In the genomic region with DNA sequence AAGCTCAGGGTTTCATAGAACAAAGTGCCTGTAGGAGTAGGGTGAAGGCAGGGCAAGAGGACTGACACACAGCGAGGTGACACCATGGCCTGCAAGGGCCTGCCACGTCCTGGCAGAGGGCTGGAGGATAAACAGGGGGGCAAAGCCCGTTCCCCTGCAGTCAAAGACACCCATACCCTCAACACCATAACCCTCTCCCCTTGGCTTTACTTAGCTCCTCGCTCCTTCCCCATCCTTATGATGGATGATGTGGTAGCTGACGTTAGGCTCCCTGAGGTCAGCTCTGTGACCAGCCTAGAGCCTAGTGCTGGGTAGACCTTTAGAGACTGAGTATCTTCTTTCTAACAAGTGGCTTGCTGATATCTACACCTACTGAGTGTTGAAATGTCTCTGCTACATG, we compare ENCODE assay signal across 7 cellular contexts.
"Had no signal": no experiment of that assay in that cellular context is flagged by ENCODE, and none has a peak within 500 bp of the region (broad histone marks: within the 10 kb centered on the region; RNA-seq: fewer than 3 reads in every experiment).

No MANE protein-coding gene starts in this region.

- H3K27ac ChIP-seq: GM23248 had no signal

- ATAC-seq: HCT116 had no signal

- H3K4me1 ChIP-seq: HAP-1 had no signal

- H3K4me3 Mint-ChIP-seq: HFFc6 had no signal

- H3K36me3 ChIP-seq: HAP-1 had no signal

- H3K4me3 ChIP-seq: GM23248, HAP-1 had no signal

- H3K27ac Mint-ChIP-seq: HFFc6 had no signal

- DNase-seq: GM23248, GOT3, H7, HFFc6, IMR-90 had no signal

- H3K9me3 ChIP-seq: HAP-1 had no signal
